1 cellular context compared by ENCODE assay signal in the genomic region with DNA sequence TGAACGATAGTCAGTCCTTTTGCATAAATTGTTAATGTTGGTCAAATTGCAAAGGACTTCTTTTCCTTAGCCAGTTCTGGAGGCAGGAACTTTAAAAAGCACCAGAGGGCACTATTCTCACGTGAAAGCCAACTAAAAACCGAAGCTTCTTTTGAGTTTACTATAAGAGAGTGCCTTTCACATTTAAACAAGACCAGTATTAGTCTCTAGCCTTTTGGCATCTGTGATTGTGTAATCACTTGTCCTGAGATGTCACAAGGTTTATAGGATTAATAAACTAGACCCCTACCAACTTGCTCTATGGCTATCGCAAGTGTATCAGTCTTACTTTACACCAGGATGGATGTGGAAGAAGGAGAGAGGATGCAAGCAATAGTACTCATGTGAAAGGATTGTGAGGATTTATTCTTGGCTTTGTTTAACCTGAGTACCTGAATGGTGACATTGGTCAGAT.
A peak's percentile ranks its signal among the peaks of the same experiment; 100 is the strongest.
TF ChIP-seq lines count a peak whose summit lies in the region.

No MANE protein-coding gene starts in this region.

TF ChIP-seq in HepG2, 621 proteins besides CTCF, POLR2A, EP300 and RAD21 (continued from another document):
- TF ChIP-seq, protein P1, sequence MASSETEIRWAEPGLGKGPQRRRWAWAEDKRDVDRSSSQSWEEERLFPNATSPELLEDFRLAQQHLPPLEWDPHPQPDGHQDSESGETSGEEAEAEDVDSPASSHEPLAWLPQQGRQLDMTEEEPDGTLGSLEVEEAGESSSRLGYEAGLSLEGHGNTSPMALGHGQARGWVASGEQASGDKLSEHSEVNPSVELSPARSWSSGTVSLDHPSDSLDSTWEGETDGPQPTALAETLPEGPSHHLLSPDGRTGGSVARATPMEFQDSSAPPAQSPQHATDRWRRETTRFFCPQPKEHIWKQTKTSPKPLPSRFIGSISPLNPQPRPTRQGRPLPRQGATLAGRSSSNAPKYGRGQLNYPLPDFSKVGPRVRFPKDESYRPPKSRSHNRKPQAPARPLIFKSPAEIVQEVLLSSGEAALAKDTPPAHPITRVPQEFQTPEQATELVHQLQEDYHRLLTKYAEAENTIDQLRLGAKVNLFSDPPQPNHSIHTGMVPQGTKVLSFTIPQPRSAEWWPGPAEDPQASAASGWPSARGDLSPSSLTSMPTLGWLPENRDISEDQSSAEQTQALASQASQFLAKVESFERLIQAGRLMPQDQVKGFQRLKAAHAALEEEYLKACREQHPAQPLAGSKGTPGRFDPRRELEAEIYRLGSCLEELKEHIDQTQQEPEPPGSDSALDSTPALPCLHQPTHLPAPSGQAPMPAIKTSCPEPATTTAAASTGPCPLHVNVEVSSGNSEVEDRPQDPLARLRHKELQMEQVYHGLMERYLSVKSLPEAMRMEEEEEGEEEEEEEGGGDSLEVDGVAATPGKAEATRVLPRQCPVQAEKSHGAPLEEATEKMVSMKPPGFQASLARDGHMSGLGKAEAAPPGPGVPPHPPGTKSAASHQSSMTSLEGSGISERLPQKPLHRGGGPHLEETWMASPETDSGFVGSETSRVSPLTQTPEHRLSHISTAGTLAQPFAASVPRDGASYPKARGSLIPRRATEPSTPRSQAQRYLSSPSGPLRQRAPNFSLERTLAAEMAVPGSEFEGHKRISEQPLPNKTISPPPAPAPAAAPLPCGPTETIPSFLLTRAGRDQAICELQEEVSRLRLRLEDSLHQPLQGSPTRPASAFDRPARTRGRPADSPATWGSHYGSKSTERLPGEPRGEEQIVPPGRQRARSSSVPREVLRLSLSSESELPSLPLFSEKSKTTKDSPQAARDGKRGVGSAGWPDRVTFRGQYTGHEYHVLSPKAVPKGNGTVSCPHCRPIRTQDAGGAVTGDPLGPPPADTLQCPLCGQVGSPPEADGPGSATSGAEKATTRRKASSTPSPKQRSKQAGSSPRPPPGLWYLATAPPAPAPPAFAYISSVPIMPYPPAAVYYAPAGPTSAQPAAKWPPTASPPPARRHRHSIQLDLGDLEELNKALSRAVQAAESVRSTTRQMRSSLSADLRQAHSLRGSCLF (CRISPR knock-in tag; IDR thresholded peaks at IDR 0.05; ENCODE audit: borderline replicate concordance) = no peak
- TF ChIP-seq CEBPB (IDR thresholded peaks at IDR 0.05; ENCODE audit: borderline replicate concordance, low read depth, low read length) (peak; percentile 84), STAG1 (CRISPR knock-in tag; IDR thresholded peaks at IDR 0.05) (peak; percentile 76), HMGA1 (CRISPR knock-in tag; conservative IDR thresholded peaks at IDR 0.05) (no peak), CEBPG (CRISPR knock-in tag; IDR thresholded peaks at IDR 0.05) (0 out of 2 replicates have a peak, but pooled peaks have one; percentile 15)
